Comparison of ENCODE assay signal across 19 cellular contexts in the genomic region with DNA sequence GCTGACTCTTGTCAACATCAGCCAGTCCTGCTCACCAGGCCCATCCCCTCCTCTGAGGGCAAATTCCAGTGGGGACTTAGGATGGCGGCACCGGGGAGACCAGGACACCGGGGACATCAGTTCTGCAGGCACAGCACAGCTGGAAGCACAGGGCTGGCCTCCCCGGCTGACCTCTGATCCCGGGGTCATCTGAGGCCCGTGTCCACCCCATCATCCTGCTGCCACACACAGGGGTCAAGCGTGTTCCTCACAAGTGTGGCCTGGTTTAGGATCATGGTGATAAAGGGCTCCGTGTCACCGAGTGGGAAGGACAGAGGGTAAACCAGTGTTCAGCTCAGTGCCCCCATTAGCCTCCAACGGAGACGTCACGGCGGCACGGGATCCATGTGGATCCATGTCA.
"Had no signal": no experiment of that assay in that cellular context is flagged by ENCODE, and none has a peak within 500 bp of the region (broad histone marks: within the 10 kb centered on the region; RNA-seq: fewer than 3 reads in every experiment).

No MANE protein-coding gene starts in this region.

- H3K4me3 ChIP-seq: coronary artery, tibial artery, upper lobe of left lung, vagina had no signal

- H3K4me1 Mint-ChIP-seq: endodermal cell had no signal

- H3K36me3 Mint-ChIP-seq: memory B cell; stimulated activated effector memory CD8-positive, alpha-beta T cell treated with anti-CD3 and anti-CD28 coated beads, Interleukin-12 subunit alpha, Interleukin-12 subunit beta, amount 100 ng/mL, for 72 hours had no signal

- H3K9me3 Mint-ChIP-seq: memory B cell; nephron progenitor cell; stimulated activated effector memory CD8-positive, alpha-beta T cell treated with anti-CD3 and anti-CD28 coated beads, Interleukin-12 subunit alpha, Interleukin-12 subunit beta, amount 100 ng/mL, for 72 hours; stimulated activated naive CD8-positive, alpha-beta T cell treated with anti-CD3 and anti-CD28 coated beads, Interleukin-15, Interleukin-2, amounts not matched to agents 100 ng/mL and 50 ng/mL, for 24 hours had no signal

- H3K9me3 ChIP-seq: upper lobe of left lung, vagina had no signal

- DNase-seq: caudate nucleus; effector CD4-positive, alpha-beta T cell; endodermal cell; erythroblast; foreskin keratinocyte; islet precursor cell; midbrain; nephron progenitor cell; small intestine; stimulated activated CD4-positive, alpha-beta T cell treated with anti-CD3 and anti-CD28 coated beads, Interleukin-2, amount 100 ng/mL, for 48 hours; stimulated activated CD8-positive, alpha-beta memory T cell treated with anti-CD3 and anti-CD28 coated beads, Interleukin-4, amount 100 ng/mL, for 48 hours; tibial artery had no signal

- ATAC-seq: foreskin keratinocyte; stimulated activated effector memory CD8-positive, alpha-beta T cell treated with anti-CD3 and anti-CD28 coated beads, Interleukin-12 subunit alpha, Interleukin-12 subunit beta, amount 100 ng/mL, for 72 hours had no signal

- H3K27me3 ChIP-seq: tibial artery, vagina had no signal

- H3K36me3 ChIP-seq: neutrophil, tibial artery, upper lobe of left lung, vagina had no signal

- H3K27ac Mint-ChIP-seq: endodermal cell; memory B cell; nephron progenitor cell; stimulated activated effector memory CD8-positive, alpha-beta T cell treated with anti-CD3 and anti-CD28 coated beads, Interleukin-12 subunit alpha, Interleukin-12 subunit beta, amount 100 ng/mL, for 72 hours; stimulated activated naive CD8-positive, alpha-beta T cell treated with anti-CD3 and anti-CD28 coated beads, Interleukin-15, Interleukin-2, amounts not matched to agents 100 ng/mL and 50 ng/mL, for 24 hours had no signal

- H3K27ac ChIP-seq: coronary artery, foreskin keratinocyte, neutrophil, tibial artery, upper lobe of left lung, vagina had no signal

- H3K27me3 Mint-ChIP-seq: memory B cell had no signal

- H3K4me3 Mint-ChIP-seq: endodermal cell; memory B cell; nephron progenitor cell; stimulated activated effector memory CD8-positive, alpha-beta T cell treated with anti-CD3 and anti-CD28 coated beads, Interleukin-12 subunit alpha, Interleukin-12 subunit beta, amount 100 ng/mL, for 72 hours; stimulated activated naive CD8-positive, alpha-beta T cell treated with anti-CD3 and anti-CD28 coated beads, Interleukin-15, Interleukin-2, amounts not matched to agents 100 ng/mL and 50 ng/mL, for 24 hours had no signal
